8 cellular contexts compared by ENCODE assay signal in the genomic region with DNA sequence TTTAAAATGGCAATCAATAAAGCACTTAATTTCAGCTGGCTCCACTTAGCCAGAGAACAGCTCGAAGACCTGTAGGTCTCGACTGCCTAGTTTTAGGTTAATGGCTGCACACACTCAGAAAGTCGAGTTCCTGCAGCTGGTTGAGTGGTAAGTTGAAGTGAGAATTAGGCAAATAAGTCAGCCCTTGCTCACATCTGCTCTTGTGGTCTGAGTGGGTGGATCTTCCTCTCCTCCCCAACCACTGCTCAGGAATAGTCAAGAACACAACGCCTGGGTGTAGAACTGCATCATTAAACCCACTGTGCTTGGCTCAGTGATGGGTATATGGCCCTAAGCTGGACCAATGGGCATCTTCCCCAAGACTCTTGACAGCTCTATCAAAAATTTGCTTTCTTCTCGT. TPM values are rescaled to one million over a fixed set of nuclear protein-coding genes. Genes with fewer than 3 reads are reported as not detected.
DNase-seq lines count a peak whose midpoint lies in the region; ATAC-seq and TF ChIP-seq lines count a peak whose summit lies in the region.

No MANE protein-coding gene starts in this region.

- ATAC-seq in GM18511 (IDR thresholded peaks at IDR 0.05; ENCODE audit: unreplicated experiment) (peak; percentile 81), GM21717 (IDR thresholded peaks at IDR 0.05; ENCODE audit: unreplicated experiment) (peak; percentile 83), esophagus mucosa (peak; percentile 73)

- H3K27me3 ChIP-seq in colonic mucosa = no peaks in the 10 kb centered on the region

- H3K9me3 ChIP-seq in KOPT-K1 (ENCODE audit: insufficient read depth, low read length, poor library complexity, severe bottlenecking) = no peaks in the 10 kb centered on the region
- no peaks in the 10 kb centered on the region for H3K9me3 ChIP-seq in colonic mucosa

- DNase-seq in NCI-H146 treated with DMSO at 0.1 percent for 48 hours (lab: John Stamatoyannopoulos, UW; ENCODE audit: unreplicated experiment) (no peak), NCI-H446 treated with DMSO at 0.1 percent for 48 hours (lab: John Stamatoyannopoulos, UW) (no peak), islet precursor cell (no peak), colonic mucosa (no peak)

- H3K9ac ChIP-seq in colonic mucosa (ENCODE audit: low read depth in 2 of 2, low read length in 2 of 2) = no peak overlapping the region

- intact Hi-C loops in colonic mucosa (cut with DNase I) = no loop called here

- TF ChIP-seq CTCF in colonic mucosa (IDR thresholded peaks at IDR 0.05) = no peak

- H3K4me3 ChIP-seq in colonic mucosa = no peak overlapping the region

- H3K36me3 ChIP-seq in KOPT-K1 (ENCODE audit: insufficient read depth, low read length) (no peaks in the 10 kb centered on the region), colonic mucosa (no peaks in the 10 kb centered on the region)

- peak overlapping the region; percentile 80 for H3K27ac ChIP-seq in KOPT-K1 (ENCODE audit: low read depth, low read length, poor library complexity, severe bottlenecking)
- H3K27ac ChIP-seq in colonic mucosa = no peak overlapping the region

- H3K4me1 ChIP-seq in colonic mucosa = no peaks in the 10 kb centered on the region

RNA-seq across cellular contexts. Expression of a gene that starts 20.9 kb away (rescaled TPM):
- total RNA-seq in esophagus mucosa (2.2 TPM), colonic mucosa (10 to 100 TPM in 1 of 2 donors, 1 to 10 TPM in 1; 2.9 to 12.8 TPM)

RNA-seq across cellular contexts. Expression of a gene that starts 55.8 kb away (rescaled TPM):
- total RNA-seq in esophagus mucosa (not detected), colonic mucosa (under 1 TPM; 0.08 to 0.42 TPM)
